22 cellular contexts compared by ENCODE assay signal in the genomic region with DNA sequence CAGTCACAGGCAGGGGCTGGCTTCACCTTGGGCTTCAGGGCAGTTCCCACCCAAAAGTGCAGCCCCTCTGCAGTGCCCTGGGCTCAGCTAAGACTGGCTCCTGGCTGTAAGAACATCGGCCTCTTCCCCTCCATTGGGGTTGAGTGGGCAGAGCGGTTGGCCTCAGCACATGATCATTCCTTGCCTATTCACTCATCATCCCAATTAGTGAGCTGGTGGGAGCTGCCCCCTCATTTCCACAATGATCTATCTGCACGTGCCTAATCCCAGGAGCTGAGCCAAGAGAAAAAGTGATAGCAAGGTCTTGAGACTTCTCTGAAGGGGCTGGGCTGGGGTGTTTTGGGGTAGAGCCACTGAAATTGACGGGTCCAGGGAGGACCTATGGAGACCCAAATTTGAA.
A peak's percentile ranks its signal among the peaks of the same experiment; 100 is the strongest.
DNase-seq lines count a peak whose midpoint lies in the region; ATAC-seq and TF ChIP-seq lines count a peak whose summit lies in the region.
"Had no signal": no experiment of that assay in that cellular context is flagged by ENCODE, and none has a peak within 500 bp of the region (broad histone marks: within the 10 kb centered on the region; RNA-seq: fewer than 3 reads in every experiment).

No MANE protein-coding gene starts in this region.

- no peak overlapping the region for H2BK12ac ChIP-seq in trophoblast cell (ENCODE audit: low read length)

- H3K79me2 ChIP-seq in trophoblast cell (ENCODE audit: control insufficient read depth, insufficient read depth, low read length, poor library complexity), result no peaks in the 10 kb centered on the region

- intact Hi-C loops in CD4-positive, alpha-beta T cell (cut with DNase I, micrococcal nuclease), result no loop called here
- intact Hi-C loops in activated T-helper 1 cell treated with anti-CD3 and anti-CD28 coated beads, Interleukin-12 subunit alpha, Interleukin-12 subunit beta, Interleukin-2, Interleukin-4 antibody, amounts not matched to agents 30 ng/mL and 10 ng/mL and 1 ng/mL, durations not matched to agents 14 hours and 24 hours and 36 hours (cut with micrococcal nuclease), result loop anchor here (1.0 kb wide), 1 partner anchor 132 kb away; no protein-coding TSS in a partner anchor

- POLR2A ChIA-PET in CD4-positive, alpha-beta T cell (lab: Charles Lee), result interaction anchor here (1.3 to 3.5 kb wide), 3 partner anchors 62 to 251 kb away, joined by 3 to 15 read pairs (median 3); no protein-coding TSS in a partner anchor

- H3K4me1 ChIP-seq in trophoblast cell (ENCODE audit: control insufficient read depth in 1 of 2, insufficient read depth in 2 of 2, low read length in 2 of 2), result no peaks in the 10 kb centered on the region
- H3K4me1 ChIP-seq: breast epithelium had no signal

- no peak for ATAC-seq in CD4-positive, alpha-beta T cell (ENCODE audit: poor library complexity)
- ATAC-seq in natural killer cell treated with Interleukin-12 subunit alpha and Interleukin-12 subunit beta and Interleukin-15 and Interleukin-18, amount 100 ng/mL, for 72 hours, result no peak

- no peak overlapping the region for H2AFZ ChIP-seq in trophoblast cell (ENCODE audit: insufficient read depth, low read length, poor library complexity)

- no peak overlapping the region for H4K91ac ChIP-seq in trophoblast cell (ENCODE audit: low read depth, low read length)

- no peak overlapping the region for H3K9ac ChIP-seq in trophoblast cell (ENCODE audit: low read length)

- no peaks in the 10 kb centered on the region for H3K9me3 Mint-ChIP-seq in CD4-positive, alpha-beta T cell
- peaks cover 4% of the 10 kb centered on the region for H3K9me3 Mint-ChIP-seq in activated T-helper 1 cell treated with anti-CD3 and anti-CD28 coated beads, Interleukin-12 subunit alpha, Interleukin-12 subunit beta, Interleukin-2, Interleukin-4 antibody, amounts not matched to agents 30 ng/mL and 10 ng/mL and 1 ng/mL, durations not matched to agents 14 hours and 24 hours and 36 hours
- no peaks in the 10 kb centered on the region for H3K9me3 Mint-ChIP-seq in natural killer cell treated with Interleukin-12 subunit alpha and Interleukin-12 subunit beta and Interleukin-15 and Interleukin-18, amount 100 ng/mL, for 72 hours
- H3K9me3 Mint-ChIP-seq: endodermal cell had no signal

- H3K27ac ChIP-seq in CD4-positive, alpha-beta T cell (ENCODE audit: low read depth, low read length), result no peak overlapping the region
- no peak overlapping the region for H3K27ac ChIP-seq in trophoblast cell (ENCODE audit: low read depth, low read length)
- H3K27ac ChIP-seq: breast epithelium, coronary artery, esophagus squamous epithelium, upper lobe of left lung, VCaP had no signal

- no peak overlapping the region for H3K4me2 ChIP-seq in trophoblast cell (ENCODE audit: low read length)

- H3K27me3 ChIP-seq in CD4-positive, alpha-beta T cell (ENCODE audit: control insufficient read depth, insufficient read depth, low read length), result no peaks in the 10 kb centered on the region
- H3K27me3 ChIP-seq in trophoblast cell (ENCODE audit: insufficient read depth, low read length), result no peaks in the 10 kb centered on the region
- H3K27me3 ChIP-seq: breast epithelium, upper lobe of left lung had no signal

- peak overlapping the region; percentile 24 for H3K27ac Mint-ChIP-seq in CD4-positive, alpha-beta T cell
- H3K27ac Mint-ChIP-seq in activated T-helper 1 cell treated with anti-CD3 and anti-CD28 coated beads, Interleukin-12 subunit alpha, Interleukin-12 subunit beta, Interleukin-2, Interleukin-4 antibody, amounts not matched to agents 30 ng/mL and 10 ng/mL and 1 ng/mL, durations not matched to agents 14 hours and 24 hours and 36 hours, result no peak overlapping the region
- peak overlapping the region in 1 of 2 donors; percentile 20 for H3K27ac Mint-ChIP-seq in natural killer cell treated with Interleukin-12 subunit alpha and Interleukin-12 subunit beta and Interleukin-15 and Interleukin-18, amount 100 ng/mL, for 72 hours
- H3K27ac Mint-ChIP-seq: endodermal cell, mesothelial cell of epicardium, nephron had no signal

- peaks cover 73% of the 10 kb centered on the region for H3K4me1 Mint-ChIP-seq in CD4-positive, alpha-beta T cell (ENCODE audit: low read depth)
- peaks cover 84% of the 10 kb centered on the region for H3K4me1 Mint-ChIP-seq in activated T-helper 1 cell treated with anti-CD3 and anti-CD28 coated beads, Interleukin-12 subunit alpha, Interleukin-12 subunit beta, Interleukin-2, Interleukin-4 antibody, amounts not matched to agents 30 ng/mL and 10 ng/mL and 1 ng/mL, durations not matched to agents 14 hours and 24 hours and 36 hours (ENCODE audit: low read depth)
- H3K4me1 Mint-ChIP-seq in natural killer cell treated with Interleukin-12 subunit alpha and Interleukin-12 subunit beta and Interleukin-15 and Interleukin-18, amount 100 ng/mL, for 72 hours (ENCODE audit: low read depth in 2 of 2), result peaks cover 67 to 70% of the 10 kb centered on the region in 2 donors

- H3K9me3 ChIP-seq in CD4-positive, alpha-beta T cell (ENCODE audit: control insufficient read depth, low read length), result no peaks in the 10 kb centered on the region
- H3K9me3 ChIP-seq in trophoblast cell (ENCODE audit: insufficient read depth, low read depth, low read length), result no peaks in the 10 kb centered on the region
- H3K9me3 ChIP-seq: upper lobe of left lung had no signal

- H3K27me3 Mint-ChIP-seq in CD4-positive, alpha-beta T cell, result no peaks in the 10 kb centered on the region
- no peaks in the 10 kb centered on the region for H3K27me3 Mint-ChIP-seq in activated T-helper 1 cell treated with anti-CD3 and anti-CD28 coated beads, Interleukin-12 subunit alpha, Interleukin-12 subunit beta, Interleukin-2, Interleukin-4 antibody, amounts not matched to agents 30 ng/mL and 10 ng/mL and 1 ng/mL, durations not matched to agents 14 hours and 24 hours and 36 hours (ENCODE audit: insufficient read depth)
- peaks cover 2 to 33% of the 10 kb centered on the region in 2 donors for H3K27me3 Mint-ChIP-seq in natural killer cell treated with Interleukin-12 subunit alpha and Interleukin-12 subunit beta and Interleukin-15 and Interleukin-18, amount 100 ng/mL, for 72 hours

- H3K18ac ChIP-seq in trophoblast cell (ENCODE audit: low read length), result no peak overlapping the region

- CTCF ChIA-PET in CD4-positive, alpha-beta T cell (lab: Charles Lee), result interaction anchor here (1.1 to 1.6 kb wide), 3 partner anchors 61 to 410 kb away, joined by 3 to 4 read pairs (median 4); no protein-coding TSS in a partner anchor

- H2BK5ac ChIP-seq in trophoblast cell (ENCODE audit: low read depth, low read length, poor library complexity), result no peak overlapping the region

- H3K14ac ChIP-seq in trophoblast cell (ENCODE audit: low read length), result no peak overlapping the region

- DNase-seq in CD4-positive, alpha-beta T cell, result no peak
- DNase-seq in EH (ENCODE audit: low read depth), result peak; percentile 30
- no peak for DNase-seq in activated T-helper 1 cell treated with anti-CD3 and anti-CD28 coated beads, Interleukin-12 subunit alpha, Interleukin-12 subunit beta, Interleukin-2, Interleukin-4 antibody, amounts not matched to agents 30 ng/mL and 10 ng/mL and 1 ng/mL, durations not matched to agents 14 hours and 24 hours and 36 hours (ENCODE audit: low spot score)
- DNase-seq in natural killer cell treated with Interleukin-12 subunit alpha and Interleukin-12 subunit beta and Interleukin-15 and Interleukin-18, amount 100 ng/mL, for 72 hours (ENCODE audit: low spot score), result no peak
- DNase-seq in trophoblast cell, result no peak
- no peak for DNase-seq in LoVo (ENCODE audit: low spot score)
- no peak for DNase-seq in AML-193 (lab: John Stamatoyannopoulos, UW)
- no peak for DNase-seq in NCI-H1048 (lab: John Stamatoyannopoulos, UW)
- DNase-seq: amniotic stem cell, endodermal cell, esophagus squamous epithelium, islet precursor cell, left ventricle myocardium superior, NCI-H1105 treated with DMSO at 0.1 percent for 48 hours, NCI-H2029 treated with DMSO at 0.1 percent for 48 hours, NCI-H226 had no signal

- no peaks in the 10 kb centered on the region for H3K36me3 Mint-ChIP-seq in CD4-positive, alpha-beta T cell (ENCODE audit: low read depth)
- peaks cover 3% of the 10 kb centered on the region for H3K36me3 Mint-ChIP-seq in activated T-helper 1 cell treated with anti-CD3 and anti-CD28 coated beads, Interleukin-12 subunit alpha, Interleukin-12 subunit beta, Interleukin-2, Interleukin-4 antibody, amounts not matched to agents 30 ng/mL and 10 ng/mL and 1 ng/mL, durations not matched to agents 14 hours and 24 hours and 36 hours (ENCODE audit: low read depth)
- H3K36me3 Mint-ChIP-seq in natural killer cell treated with Interleukin-12 subunit alpha and Interleukin-12 subunit beta and Interleukin-15 and Interleukin-18, amount 100 ng/mL, for 72 hours, result no peaks in the 10 kb centered on the region
- H3K36me3 Mint-ChIP-seq: mesothelial cell of epicardium had no signal

- H3K23ac ChIP-seq in trophoblast cell (ENCODE audit: low read length), result no peak overlapping the region

- H4K8ac ChIP-seq in trophoblast cell (ENCODE audit: low read depth, low read length), result no peak overlapping the region

- no peak overlapping the region for H4K12ac ChIP-seq in trophoblast cell (ENCODE audit: low read depth, low read length)

- H3K79me1 ChIP-seq in trophoblast cell (ENCODE audit: low read length), result no peaks in the 10 kb centered on the region

- H3K4ac ChIP-seq in trophoblast cell (ENCODE audit: low read depth, low read length), result no peak overlapping the region

- TF ChIP-seq CTCF in CD4-positive, alpha-beta T cell (IDR thresholded peaks at IDR 0.05), result no peak

- no peak overlapping the region for H2AK5ac ChIP-seq in trophoblast cell (ENCODE audit: low read length)

- H3K36me3 ChIP-seq in trophoblast cell (ENCODE audit: control insufficient read depth in 1 of 2, insufficient read depth in 2 of 2, low read length in 2 of 2), result no peaks in the 10 kb centered on the region
- H3K36me3 ChIP-seq: breast epithelium, esophagus squamous epithelium, upper lobe of left lung had no signal

- no CpG with 5 or more reads among the region's 4 CpGs for WGBS in trophoblast cell (ENCODE audit: extremely low coverage, insufficient coverage, insufficient read length)

- no peak overlapping the region for H2BK120ac ChIP-seq in trophoblast cell (ENCODE audit: insufficient read depth, low read length, poor library complexity)

- no peak overlapping the region for H3K4me3 Mint-ChIP-seq in CD4-positive, alpha-beta T cell
- peak overlapping the region; percentile 68 for H3K4me3 Mint-ChIP-seq in activated T-helper 1 cell treated with anti-CD3 and anti-CD28 coated beads, Interleukin-12 subunit alpha, Interleukin-12 subunit beta, Interleukin-2, Interleukin-4 antibody, amounts not matched to agents 30 ng/mL and 10 ng/mL and 1 ng/mL, durations not matched to agents 14 hours and 24 hours and 36 hours
- H3K4me3 Mint-ChIP-seq in natural killer cell treated with Interleukin-12 subunit alpha and Interleukin-12 subunit beta and Interleukin-15 and Interleukin-18, amount 100 ng/mL, for 72 hours, result peak overlapping the region; percentile 75
- H3K4me3 Mint-ChIP-seq: endodermal cell, mesothelial cell of epicardium, nephron had no signal

- no peak overlapping the region for H3K4me3 ChIP-seq in trophoblast cell (ENCODE audit: low read depth, low read length)
- H3K4me3 ChIP-seq: breast epithelium, coronary artery, esophagus squamous epithelium, upper lobe of left lung had no signal
